25 cellular contexts compared by ENCODE assay signal in genomic region chr5:60447488-60447920, GRCh38.
"Had no signal": no experiment of that assay in that cellular context is flagged by ENCODE, and none has a peak within 500 bp of the region (broad histone marks: within the 10 kb centered on the region; RNA-seq: fewer than 3 reads in every experiment).

No MANE protein-coding gene starts in this region.

- DNase-seq: activated CD4-positive, alpha-beta T cell treated with anti-CD3 and anti-CD28 coated beads for 4 hours; activated CD4-positive, alpha-beta T cell treated with anti-CD3 and anti-CD28 coated beads, Interleukin-2, amount 50 U/mL, for 48 hours; activated CD8-positive, alpha-beta memory T cell treated with anti-CD3 and anti-CD28 coated beads, Interleukin-2, amount 50 U/mL, for 48 hours; activated naive CD4-positive, alpha-beta T cell treated with Interleukin-2 at 50 U/mL for 16 hours; activated naive CD8-positive, alpha-beta T cell treated with anti-CD3 and anti-CD28 coated beads, Interleukin-2, amount 50 U/mL, for 24 hours; activated T-cell treated with anti-CD3 and anti-CD28 coated beads, Interleukin-2, amount 50 U/mL, for 4 hours; cerebellar nuclear complex; erythroblast; foreskin keratinocyte; immature natural killer cell; kidney glomerular epithelial cell; left ventricle myocardium inferior; natural killer cell; pancreas; small intestine; stimulated activated CD4-positive, alpha-beta T cell treated with anti-CD3 and anti-CD28 coated beads, Interleukin-15, amount 100 ng/mL, for 24 hours; stimulated activated CD4-positive, alpha-beta T cell treated with anti-CD3 and anti-CD28 coated beads, Interleukin-2, amount 100 ng/mL, for 48 hours; stimulated activated CD8-positive, alpha-beta memory T cell treated with anti-CD3 and anti-CD28 coated beads, Interleukin-4, amount 100 ng/mL, for 48 hours; stimulated activated naive CD4-positive, alpha-beta T cell; T-cell; testis; trophoblast cell had no signal

- H3K9me3 ChIP-seq: left ventricle myocardium inferior, neutrophil, pancreas, testis, vagina had no signal

- H3K4me1 ChIP-seq: foreskin keratinocyte, left ventricle myocardium inferior, pancreas, testis, vagina had no signal

- ATAC-seq: activated naive CD8-positive, alpha-beta T cell treated with anti-CD3 and anti-CD28 coated beads, Interleukin-2, amount 50 U/mL, for 24 hours; activated T-cell treated with anti-CD3 and anti-CD28 coated beads, Interleukin-2, amount 50 U/mL, for 4 hours; foreskin keratinocyte; natural killer cell; pancreas; sciatic nerve; T-cell had no signal

- H3K27me3 ChIP-seq: foreskin keratinocyte, neutrophil, pancreas, testis, vagina had no signal

- H3K4me3 ChIP-seq: left ventricle myocardium inferior, pancreas, testis, vagina had no signal

- H3K36me3 ChIP-seq: left ventricle myocardium inferior, neutrophil, pancreas, vagina had no signal

- H3K27ac ChIP-seq: foreskin keratinocyte, left ventricle myocardium inferior, neutrophil, pancreas, testis, vagina had no signal
